Comparison of ENCODE assay signal across 1 cellular context in genomic region chr6:166342293-166343156, GRCh38.
TF ChIP-seq lines count a peak whose summit lies in the region.

TSS of gene SFT2D1 (minus strand) at chr6:166342545. CDS start at chr6:166342481, 64 bp downstream.

TF ChIP-seq in HepG2, 621 proteins besides CTCF, POLR2A, EP300 and RAD21 (continued from another document and continues in another):
- TF ChIP-seq GRHL1 (CRISPR knock-in tag; conservative IDR thresholded peaks at IDR 0.05) (no peak), UBTF (CRISPR knock-in tag; IDR thresholded peaks at IDR 0.05) (peak; percentile 95), ZNF382 (CRISPR knock-in tag; IDR thresholded peaks at IDR 0.05; ENCODE audit: borderline replicate concordance) (no peak), NRL (CRISPR knock-in tag; IDR thresholded peaks at IDR 0.05; ENCODE audit: borderline replicate concordance) (peak; percentile 98), BRCA1 (CRISPR knock-in tag; IDR thresholded peaks at IDR 0.05) (peak; percentile 93), JUND (CRISPR knock-in tag; IDR thresholded peaks at IDR 0.05) (no peak; the same call in 1 of the 2 replicates), ZNF775 (CRISPR knock-in tag; IDR thresholded peaks at IDR 0.05; ENCODE audit: borderline replicate concordance) (no peak), PBX3 (CRISPR knock-in tag; IDR thresholded peaks at IDR 0.05; ENCODE audit: borderline replicate concordance) (0 out of 2 replicates have a peak, but pooled peaks have one; percentile 41), ZBTB14 (CRISPR knock-in tag; IDR thresholded peaks at IDR 0.05) (peak; percentile 47; the same call in 1 of the 2 replicates), ZBTB20 (CRISPR knock-in tag; IDR thresholded peaks at IDR 0.05; ENCODE audit: borderline replicate concordance, low read depth) (peak; percentile 84), ZNF891 (CRISPR knock-in tag; IDR thresholded peaks at IDR 0.05) (peak; percentile 95), ZNF256 (CRISPR knock-in tag; conservative IDR thresholded peaks at IDR 0.05) (peak; percentile 90), ZNF776 (CRISPR knock-in tag; IDR thresholded peaks at IDR 0.05) (peak; percentile 94), ZNF329 (CRISPR knock-in tag; IDR thresholded peaks at IDR 0.05; ENCODE audit: low read depth) (peak; percentile 53; the same call in 1 of the 2 replicates), MZF1 (CRISPR knock-in tag; IDR thresholded peaks at IDR 0.05; ENCODE audit: borderline replicate concordance) (no peak), ZMAT5 (CRISPR knock-in tag; IDR thresholded peaks at IDR 0.05; ENCODE audit: borderline replicate concordance, low read depth) (peak; percentile 95; the same call in 1 of the 2 replicates), ZNF605 (CRISPR knock-in tag; IDR thresholded peaks at IDR 0.05) (peak; percentile 93; the same call in 1 of the 2 replicates), SKIL (CRISPR knock-in tag; IDR thresholded peaks at IDR 0.05; ENCODE audit: borderline replicate concordance) (peak; percentile 46), ADNP (CRISPR knock-in tag; IDR thresholded peaks at IDR 0.05) (peak; percentile 55), ZNF3 (CRISPR knock-in tag; IDR thresholded peaks at IDR 0.05) (peak; percentile 52; the same call in 1 of the 2 replicates), MED1 (CRISPR knock-in tag; IDR thresholded peaks at IDR 0.05) (peak; percentile 78), THAP8 (CRISPR knock-in tag; IDR thresholded peaks at IDR 0.05; ENCODE audit: borderline replicate concordance) (peak; percentile 89; the same call in 1 of the 2 replicates), SNAPC4 (CRISPR knock-in tag; IDR thresholded peaks at IDR 0.05) (peak; percentile 97), CBX2 (IDR thresholded peaks at IDR 0.05; ENCODE audit: low read depth, low read length) (no peak), CBX2 (CRISPR knock-in tag; IDR thresholded peaks at IDR 0.05; ENCODE audit: low read depth) (0 out of 2 replicates have a peak, but pooled peaks have one; percentile 43), KDM1A (CRISPR knock-in tag; IDR thresholded peaks at IDR 0.05) (0 out of 2 replicates have a peak, but pooled peaks have one; percentile 16), ARID5B (CRISPR knock-in tag; IDR thresholded peaks at IDR 0.05) (peak; percentile 69; the same call in 1 of the 2 replicates), SP4 (CRISPR knock-in tag; IDR thresholded peaks at IDR 0.05) (peak; percentile 70; the same call in 1 of the 2 replicates), HNF4G (IDR thresholded peaks at IDR 0.05; ENCODE audit: borderline replicate concordance, low read depth, low read length) (no peak), HNF4G (CRISPR knock-in tag; IDR thresholded peaks at IDR 0.05; ENCODE audit: borderline replicate concordance, low read depth) (peak; percentile 84), ZNF574 (CRISPR knock-in tag; IDR thresholded peaks at IDR 0.05) (peak; percentile 93), SP140L (CRISPR knock-in tag; IDR thresholded peaks at IDR 0.05; ENCODE audit: borderline replicate concordance) (peak; percentile 74), ZMYM3 (CRISPR knock-in tag; IDR thresholded peaks at IDR 0.05) (peak; percentile 90), ZNF589 (CRISPR knock-in tag; conservative IDR thresholded peaks at IDR 0.05) (peak; percentile 87; the same call in 1 of the 2 replicates), ERF (CRISPR knock-in tag; IDR thresholded peaks at IDR 0.05) (peak; percentile 94)
